Comparison of ENCODE assay signal across 12 cellular contexts in the genomic region with DNA sequence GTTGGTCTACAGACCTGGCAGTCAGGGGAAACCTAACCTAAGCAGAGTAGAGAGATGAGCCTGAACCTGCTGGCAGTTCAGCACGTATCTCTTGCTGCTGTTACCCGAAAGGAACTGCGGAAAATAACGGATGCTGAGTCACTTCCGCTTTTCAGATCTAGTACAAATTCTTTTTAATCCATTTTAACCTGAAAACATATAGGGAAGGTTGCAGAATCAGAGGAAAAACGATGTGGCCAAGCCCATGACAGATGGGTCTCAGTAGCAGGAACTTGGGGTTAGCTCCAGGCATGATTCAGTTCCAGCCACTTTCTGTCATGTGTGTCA.
DNase-seq lines count a peak whose midpoint lies in the region; ATAC-seq, FAIRE-seq and TF ChIP-seq lines count a peak whose summit lies in the region.
"Had no signal": no experiment of that assay in that cellular context is flagged by ENCODE, and none has a peak within 500 bp of the region (broad histone marks: within the 10 kb centered on the region; RNA-seq: fewer than 3 reads in every experiment).

No MANE protein-coding gene starts in this region.

- CTCF ChIA-PET in HepG2 (lab: Yijun Ruan, JAX; ENCODE audit: low intra/inter-chr PET ratio, low total read pairs): no interaction called here

- no peak for FAIRE-seq in HepG2 (lab: Jason Lieb, UNC)
- FAIRE-seq: astrocyte had no signal

- no peak overlapping the region for H3K9ac ChIP-seq in HepG2 (ENCODE audit: insufficient read depth, low read depth, low read length)

- intact Hi-C loops in HepG2 (cut with micrococcal nuclease; ENCODE audit: unreplicated experiment) (no loop called here), right lobe of liver (cut with DNase I) (no loop called here)
- intact Hi-C loops in dendritic cell treated with granulocyte-macrophage colony-stimulating factor and Interleukin-4, amounts not matched to agents 40 ng/mL and 50 ng/mL, for 4 days (cut with micrococcal nuclease): no loop called here

- H3K4me3 Mint-ChIP-seq in dendritic cell treated with granulocyte-macrophage colony-stimulating factor and Interleukin-4, amounts not matched to agents 40 ng/mL and 50 ng/mL, for 4 days: no peak overlapping the region
- H3K4me3 Mint-ChIP-seq: neural crest cell had no signal

- H3K4me1 ChIP-seq in HepG2 (ENCODE audit: insufficient read depth, low read length) (no peaks in the 10 kb centered on the region), right lobe of liver (no peaks in the 10 kb centered on the region)

- H3K27me3 ChIP-seq in HepG2 (ENCODE audit: control insufficient read depth in 1 of 2, insufficient read depth in 2 of 2, low read length in 2 of 2): peaks cover 0 to 4% of the 10 kb centered on the region in 2 experiments; a peak in 2 of 5 replicates
- H3K27me3 ChIP-seq in right lobe of liver: no peaks in the 10 kb centered on the region

- H3K4me1 Mint-ChIP-seq in dendritic cell treated with granulocyte-macrophage colony-stimulating factor and Interleukin-4, amounts not matched to agents 40 ng/mL and 50 ng/mL, for 4 days (ENCODE audit: low read depth): peaks cover 56% of the 10 kb centered on the region
- H3K4me1 Mint-ChIP-seq: neural crest cell had no signal

- H3K4me3 ChIP-seq in HepG2 (replicated peaks in 1 of 3; ENCODE audit: insufficient read depth in 1 of 3, low read depth in 2 of 3, low read length in 3 of 3) (no peak overlapping the region), right lobe of liver (no peak overlapping the region)

- no peaks in the 10 kb centered on the region for H3K79me2 ChIP-seq in HepG2 (ENCODE audit: insufficient read depth, low read length)

- H3K36me3 Mint-ChIP-seq in dendritic cell treated with granulocyte-macrophage colony-stimulating factor and Interleukin-4, amounts not matched to agents 40 ng/mL and 50 ng/mL, for 4 days (ENCODE audit: low read depth): no peaks in the 10 kb centered on the region

- H3K27ac ChIP-seq in HepG2 (ENCODE audit: extremely low read length, insufficient read depth, low read length): no peak overlapping the region
- no peak overlapping the region for H3K27ac ChIP-seq in right lobe of liver
- H3K27ac ChIP-seq: C4-2B had no signal

- no peaks in the 10 kb centered on the region for H3K9me3 ChIP-seq in HepG2 (ENCODE audit: low read length)
- no peaks in the 10 kb centered on the region for H3K9me3 ChIP-seq in right lobe of liver

- ATAC-seq in HepG2 (no peak), right lobe of liver (no peak), HG03045 (IDR thresholded peaks at IDR 0.05; ENCODE audit: unreplicated experiment) (no peak)
- ATAC-seq: Panc1 had no signal

- in situ Hi-C loops in HepG2 (cut with HindIII; ENCODE audit: extremely low pct_ligation_motif_present, low pct_unique_long_range_greater_than_20kb): no loop called here

- POLR2A ChIA-PET in HepG2 (lab: Yijun Ruan, JAX): no interaction called here

- no TSS peak for BruUV-seq in HepG2 (replicated peaks; lab: Mats Ljungman, UMichigan)

- TF ChIP-seq POLR2A in HepG2 (IDR thresholded peaks at IDR 0.05; ENCODE audit: insufficient read depth in 1 of 2, low read depth in 2 of 2, low read length in 2 of 2) (no peak), right lobe of liver (IDR thresholded peaks at IDR 0.05) (no peak)

- no peaks in the 10 kb centered on the region for H3K9me3 Mint-ChIP-seq in dendritic cell treated with granulocyte-macrophage colony-stimulating factor and Interleukin-4, amounts not matched to agents 40 ng/mL and 50 ng/mL, for 4 days

- peaks cover 12% of the 10 kb centered on the region for H3K27me3 Mint-ChIP-seq in dendritic cell treated with granulocyte-macrophage colony-stimulating factor and Interleukin-4, amounts not matched to agents 40 ng/mL and 50 ng/mL, for 4 days

- no peak for TF ChIP-seq RAD21 in HepG2 (CRISPR knock-in tag; IDR thresholded peaks at IDR 0.05)

- H3K36me3 ChIP-seq in HepG2 (replicated peaks in 1 of 2; ENCODE audit: control insufficient read depth in 1 of 2, insufficient read depth in 2 of 2, low read length in 2 of 2) (no peaks in the 10 kb centered on the region), right lobe of liver (no peaks in the 10 kb centered on the region)

- no peak overlapping the region for H3K4me2 ChIP-seq in HepG2 (ENCODE audit: low read depth, low read length)

- DNase-seq in HepG2 (ENCODE audit: low spot score) (no peak), right lobe of liver (no peak), SKM-1 (lab: John Stamatoyannopoulos, UW; ENCODE audit: unreplicated experiment) (peak; percentile 7), anterior cingulate cortex (lab: John Stamatoyannopoulos, UW) (no peak), midbrain (lab: John Stamatoyannopoulos, UW) (no peak), SHP77 treated with DMSO at 0.1 percent for 48 hours (lab: John Stamatoyannopoulos, UW) (no peak)

- H2AFZ ChIP-seq in HepG2 (ENCODE audit: low read length): no peak overlapping the region

- TF ChIP-seq EP300 in HepG2 (IDR thresholded peaks at IDR 0.05; ENCODE audit: low read depth in 2 of 2, low read length in 2 of 2) (no peak), HepG2 (CRISPR knock-in tag; IDR thresholded peaks at IDR 0.05; ENCODE audit: borderline replicate concordance) (no peak)

- TF ChIP-seq CTCF in HepG2 (CRISPR knock-in tag; IDR thresholded peaks at IDR 0.05): no peak
- no peak for TF ChIP-seq CTCF in right lobe of liver (IDR thresholded peaks at IDR 0.05)

- no peaks in the 10 kb centered on the region for H4K20me1 ChIP-seq in HepG2 (ENCODE audit: insufficient read depth, low read length)

- H3K27ac Mint-ChIP-seq in dendritic cell treated with granulocyte-macrophage colony-stimulating factor and Interleukin-4, amounts not matched to agents 40 ng/mL and 50 ng/mL, for 4 days: peak overlapping the region; percentile 50

- whole genome bisulfite sequencing in HepG2 (ENCODE audit: low lambda C conversion rate): 15% methylated on average over 6 of the region's 6 CpGs
- WGBS in right lobe of liver (ENCODE audit: insufficient coverage, low coverage, low lambda C conversion rate, missing lambda C conversion rate): 33% methylated on average over 6 of the region's 6 CpGs

TF ChIP-seq in HepG2, 621 proteins besides CTCF, POLR2A, EP300 and RAD21:
- no peak for TF ChIP-seq GATA4 (IDR thresholded peaks at IDR 0.05; ENCODE audit: borderline replicate concordance, low read depth)
- TF ChIP-seq GABPA (IDR thresholded peaks at IDR 0.05; ENCODE audit: low read depth, low read length): no peak
- peak; percentile 50 for TF ChIP-seq GABPA (CRISPR knock-in tag; IDR thresholded peaks at IDR 0.05; ENCODE audit: low read depth)
- no peak for TF ChIP-seq ZNF674 (CRISPR knock-in tag; IDR thresholded peaks at IDR 0.05; ENCODE audit: low read depth)
- TF ChIP-seq, protein P1, sequence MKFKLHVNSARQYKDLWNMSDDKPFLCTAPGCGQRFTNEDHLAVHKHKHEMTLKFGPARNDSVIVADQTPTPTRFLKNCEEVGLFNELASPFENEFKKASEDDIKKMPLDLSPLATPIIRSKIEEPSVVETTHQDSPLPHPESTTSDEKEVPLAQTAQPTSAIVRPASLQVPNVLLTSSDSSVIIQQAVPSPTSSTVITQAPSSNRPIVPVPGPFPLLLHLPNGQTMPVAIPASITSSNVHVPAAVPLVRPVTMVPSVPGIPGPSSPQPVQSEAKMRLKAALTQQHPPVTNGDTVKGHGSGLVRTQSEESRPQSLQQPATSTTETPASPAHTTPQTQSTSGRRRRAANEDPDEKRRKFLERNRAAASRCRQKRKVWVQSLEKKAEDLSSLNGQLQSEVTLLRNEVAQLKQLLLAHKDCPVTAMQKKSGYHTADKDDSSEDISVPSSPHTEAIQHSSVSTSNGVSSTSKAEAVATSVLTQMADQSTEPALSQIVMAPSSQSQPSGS (CRISPR knock-in tag; IDR thresholded peaks at IDR 0.05): no peak
